ENCODE assay signal across 8 cellular contexts in genomic region chr1:207962716-207963428, GRCh38. TPM values are rescaled to one million over a fixed set of nuclear protein-coding genes. Genes with fewer than 3 reads are reported as not detected.
DNase-seq lines count a peak whose midpoint lies in the region; ATAC-seq and TF ChIP-seq lines count a peak whose summit lies in the region.

No MANE protein-coding gene starts in this region.

- POLR2A ChIA-PET in BJ (lab: Charles Lee) = interaction anchor here (0.6 to 1.5 kb wide), 6 partner anchors 52 to 300 kb away, joined by 3 to 17 read pairs (median 5); partner anchors contain the start of gene CD34
- POLR2A ChIA-PET in activated CD8-positive, alpha-beta T cell treated with anti-CD3 and anti-CD28 coated beads, Interleukin-2, amount 10 ng/mL, durations not matched to agents 7 days and 5 days (lab: Charles Lee) = interaction anchor here (0.6 to 1.2 kb wide), 7 partner anchors 77 to 139 kb away, joined by 3 to 7 read pairs (median 4); no protein-coding TSS in a partner anchor

- H3K27me3 Mint-ChIP-seq in activated CD8-positive, alpha-beta T cell treated with anti-CD3 and anti-CD28 coated beads, Interleukin-2, amount 10 ng/mL, durations not matched to agents 7 days and 5 days (ENCODE audit: low read depth) = peaks cover 38% of the 10 kb centered on the region
- peaks cover 68% of the 10 kb centered on the region for H3K27me3 Mint-ChIP-seq in nephron progenitor cell (ENCODE audit: low read depth, poor library complexity)

- no peak for TF ChIP-seq CTCF in BJ (IDR thresholded peaks at IDR 0.05; ENCODE audit: insufficient read depth, low read depth, low read length)
- TF ChIP-seq CTCF in fibroblast of the aortic adventitia (IDR thresholded peaks at IDR 0.05; ENCODE audit: insufficient read depth, low read length) = no peak
- TF ChIP-seq CTCF in nephron progenitor cell (IDR thresholded peaks at IDR 0.05) = no peak
- TF ChIP-seq CTCF in vagina (IDR thresholded peaks at IDR 0.05) = no peak

- H3K4me3 Mint-ChIP-seq in activated CD8-positive, alpha-beta T cell treated with anti-CD3 and anti-CD28 coated beads, Interleukin-2, amount 10 ng/mL, durations not matched to agents 7 days and 5 days = peak overlapping the region; percentile 77
- H3K4me3 Mint-ChIP-seq in nephron progenitor cell = peak overlapping the region; percentile 84

- H3K36me3 Mint-ChIP-seq in activated CD8-positive, alpha-beta T cell treated with anti-CD3 and anti-CD28 coated beads, Interleukin-2, amount 10 ng/mL, durations not matched to agents 7 days and 5 days (ENCODE audit: low read depth) = no peaks in the 10 kb centered on the region
- peaks cover 10% of the 10 kb centered on the region for H3K36me3 Mint-ChIP-seq in nephron progenitor cell (ENCODE audit: low read depth)

- TF ChIP-seq POLR2A in vagina (IDR thresholded peaks at IDR 0.05) = no peak

- H3K27ac Mint-ChIP-seq in activated CD8-positive, alpha-beta T cell treated with anti-CD3 and anti-CD28 coated beads, Interleukin-2, amount 10 ng/mL, durations not matched to agents 7 days and 5 days = peak overlapping the region; percentile 64
- H3K27ac Mint-ChIP-seq in nephron progenitor cell = no peak overlapping the region

- H3K9me3 Mint-ChIP-seq in activated CD8-positive, alpha-beta T cell treated with anti-CD3 and anti-CD28 coated beads, Interleukin-2, amount 10 ng/mL, durations not matched to agents 7 days and 5 days (ENCODE audit: insufficient read depth) = no peaks in the 10 kb centered on the region
- peaks cover 7% of the 10 kb centered on the region for H3K9me3 Mint-ChIP-seq in nephron progenitor cell

- H3K36me3 ChIP-seq in BJ (ENCODE audit: control insufficient read depth, insufficient read depth, low read length) (no peaks in the 10 kb centered on the region), vagina (no peaks in the 10 kb centered on the region)

- DNase-seq in BJ (ENCODE audit: low read depth) (no peak), fibroblast of the aortic adventitia (ENCODE audit: low read depth) (peak; percentile 61), nephron progenitor cell (no peak), vagina (ENCODE audit: extremely low spot score in 2 of 2) (peak; percentile 87 to 93), 8988T (no peak)
- no peak for DNase-seq in activated CD8-positive, alpha-beta T cell treated with anti-CD3 and anti-CD28 coated beads, Interleukin-2, amount 10 ng/mL, durations not matched to agents 7 days and 5 days

- H3K27me3 ChIP-seq in BJ (ENCODE audit: control insufficient read depth, insufficient read depth, low read length) (no peaks in the 10 kb centered on the region), vagina (no peaks in the 10 kb centered on the region)

- peaks cover 15% of the 10 kb centered on the region for H3K4me1 Mint-ChIP-seq in activated CD8-positive, alpha-beta T cell treated with anti-CD3 and anti-CD28 coated beads, Interleukin-2, amount 10 ng/mL, durations not matched to agents 7 days and 5 days (ENCODE audit: low read depth)
- peaks cover 21% of the 10 kb centered on the region for H3K4me1 Mint-ChIP-seq in nephron progenitor cell

- CTCF ChIA-PET in BJ (lab: Yijun Ruan, JAX) = interaction anchor here (0.7 to 7.2 kb wide), 34 partner anchors 9 to 275 kb away, joined by 3 to 206 read pairs (median 4); no protein-coding TSS in a partner anchor
- CTCF ChIA-PET in activated CD8-positive, alpha-beta T cell treated with anti-CD3 and anti-CD28 coated beads, Interleukin-2, amount 10 ng/mL, durations not matched to agents 7 days and 5 days (lab: Charles Lee) = interaction anchor here (0.5 to 9.7 kb wide), 43 partner anchors 9 to 515 kb away, joined by 3 to 275 read pairs (median 4); partner anchors contain the start of gene PLXNA2

- intact Hi-C loops in vagina (cut with DNase I) = loop anchor here (5.0 kb wide), 3 partner anchors 61 to 136 kb away; no protein-coding TSS in a partner anchor

- peak overlapping the region; percentile 95 for H3K27ac ChIP-seq in vagina

- peaks cover 53% of the 10 kb centered on the region for H3K4me1 ChIP-seq in vagina

- H3K9me3 ChIP-seq in vagina = no peaks in the 10 kb centered on the region

- H3K4me3 ChIP-seq in BJ (ENCODE audit: low read depth, low read length) (peak overlapping the region; percentile 46), fibroblast of the aortic adventitia (ENCODE audit: low read depth, low read length) (peak overlapping the region; percentile 63), vagina (peak overlapping the region; percentile 59 to 69)

- ATAC-seq in GM19035 (IDR thresholded peaks at IDR 0.05; ENCODE audit: unreplicated experiment) (peak; percentile 35), HG03432 (IDR thresholded peaks at IDR 0.05; ENCODE audit: unreplicated experiment) (peak; percentile 34)
- ATAC-seq in activated CD8-positive, alpha-beta T cell treated with anti-CD3 and anti-CD28 coated beads, Interleukin-2, amount 10 ng/mL, durations not matched to agents 7 days and 5 days = no peak

RNA-seq across cellular contexts. Expression of gene CD34, which starts 51.9 kb away (rescaled TPM):
- polyA plus RNA-seq in BJ (2011; rRNA removed) = 0.87 and 1.2 TPM in 2 replicates
- polyA minus RNA-seq in BJ (2011; rRNA and poly(A)+ RNA removed) = 0.24 and 0.26 TPM in 2 replicates
- not detected for total RNA-seq in activated CD8-positive, alpha-beta T cell treated with anti-CD3 and anti-CD28 coated beads, Interleukin-2, amount 10 ng/mL, durations not matched to agents 7 days and 5 days
- total RNA-seq in fibroblast of the aortic adventitia (ENCODE audit: low replicate concordance) = 0.27 and 4.8 TPM in 2 replicates
- total RNA-seq in vagina = 57.5 TPM

Comparison
In these comparisons a context has a peak if more than half of its experiments do, and no peak if none do; other contexts are left out.
1. DNase-seq: peak in fibroblast of the aortic adventitia (single experiment) and vagina (2 of 2); none in BJ (single experiment), activated CD8-positive, alpha-beta T cell treated with anti-CD3 and anti-CD28 coated beads, Interleukin-2, amount 10 ng/mL, durations not matched to agents 7 days and 5 days (single experiment), nephron progenitor cell (single experiment) and 8988T (single experiment).
2. RNA of gene CD34, which starts 51.9 kb away (total RNA-seq): 57.5 TPM in vagina (single experiment); 0.27 to 4.8 TPM in fibroblast of the aortic adventitia and not detected in activated CD8-positive, alpha-beta T cell treated with anti-CD3 and anti-CD28 coated beads, Interleukin-2, amount 10 ng/mL, durations not matched to agents 7 days and 5 days; every median in the first group is over 10 times any median in the second.
3. Peak in every context shown above with its lines, with median percentiles within 50 percentile points of each other: H3K4me3 ChIP-seq.